24 cellular contexts compared by ENCODE assay signal in the genomic region with DNA sequence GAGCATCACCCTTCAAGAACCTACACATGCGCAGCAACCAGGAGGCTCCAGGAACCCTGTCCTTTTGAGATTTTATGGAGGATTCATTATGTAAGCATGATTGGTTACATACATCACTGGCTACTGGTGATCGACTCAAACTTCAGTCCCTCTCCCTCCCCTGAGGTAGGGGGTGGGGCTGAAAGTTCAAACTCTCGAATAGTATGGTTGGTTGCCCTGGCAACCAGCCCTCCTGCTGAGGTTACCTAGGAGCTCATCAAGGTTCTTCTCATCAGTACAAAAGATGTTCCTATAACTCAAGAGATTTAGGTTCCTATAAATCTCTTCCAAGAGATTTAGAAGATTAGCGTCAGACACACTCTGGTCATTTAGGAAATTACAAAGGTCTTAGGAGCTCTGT. TPM values are rescaled to one million over a fixed set of nuclear protein-coding genes. Genes with fewer than 3 reads are reported as not detected.
DNase-seq lines count a peak whose midpoint lies in the region; ATAC-seq and TF ChIP-seq lines count a peak whose summit lies in the region.
"Had no signal": no experiment of that assay in that cellular context is flagged by ENCODE, and none has a peak within 500 bp of the region (broad histone marks: within the 10 kb centered on the region; RNA-seq: fewer than 3 reads in every experiment).

No MANE protein-coding gene starts in this region.

- peak overlapping the region; percentile 19 for H3K4me3 ChIP-seq in DOHH2 (ENCODE audit: low read length)
- H3K4me3 ChIP-seq in WERI-Rb-1 (ENCODE audit: low read depth, low read length), result no peak overlapping the region
- H3K4me3 ChIP-seq: HAP-1, MG63 had no signal

- H3K4me1 ChIP-seq in DOHH2 (ENCODE audit: control insufficient read depth, low read length), result peaks cover 22% of the 10 kb centered on the region
- H3K4me1 ChIP-seq: Caco-2, HAP-1 had no signal

- H3K9me3 ChIP-seq in DOHH2 (ENCODE audit: control insufficient read depth, insufficient read depth, low read length) (peaks cover 18% of the 10 kb centered on the region; the same call in 1 of the 2 replicates), WERI-Rb-1 (ENCODE audit: severe bottlenecking) (peaks cover 13% of the 10 kb centered on the region)
- H3K9me3 ChIP-seq: Caco-2, HAP-1, MG63, SK-N-SH had no signal

- H3K9me2 ChIP-seq in DOHH2 (replicated peaks; ENCODE audit: control insufficient read depth, low read length), result no peaks in the 10 kb centered on the region
- H3K9me2 ChIP-seq: SK-N-SH had no signal

- H3K27ac ChIP-seq in DOHH2 (ENCODE audit: low read depth, low read length) (no peak overlapping the region), WERI-Rb-1 (no peak overlapping the region)
- H3K27ac ChIP-seq: C4-2B had no signal

- H4K20me1 ChIP-seq in DOHH2 (ENCODE audit: control insufficient read depth, insufficient read depth, low read depth, low read length), result no peaks in the 10 kb centered on the region

- H3K27me3 ChIP-seq in DOHH2 (ENCODE audit: control insufficient read depth, low read length) (no peaks in the 10 kb centered on the region), WERI-Rb-1 (ENCODE audit: insufficient read depth, low read depth, severe bottlenecking) (no peaks in the 10 kb centered on the region)
- H3K27me3 ChIP-seq: MG63 had no signal

- intact Hi-C loops in sciatic nerve (cut with DNase I), result no loop called here

- H3F3A ChIP-seq in DOHH2 (ENCODE audit: control insufficient read depth, insufficient read depth), result no peaks in the 10 kb centered on the region

- TF ChIP-seq CTCF in DOHH2 (IDR thresholded peaks at IDR 0.05; ENCODE audit: low read depth, low read length, poor library complexity, severe bottlenecking), result no peak
- TF ChIP-seq CTCF in WERI-Rb-1 (IDR thresholded peaks at IDR 0.05; ENCODE audit: low read depth, low read length), result no peak

- H3K4me2 ChIP-seq in DOHH2 (ENCODE audit: low read length), result 0 out of 2 replicates have a peak overlapping the region, but pooled peaks have one; percentile 6
- H3K4me2 ChIP-seq: SK-N-SH had no signal

- peak; percentile 54 for DNase-seq in ELF-1 (ENCODE audit: low read depth, low spot score)
- DNase-seq in WERI-Rb-1, result peak; percentile 94
- peak; percentile 68 for DNase-seq in iPS-NIHi7 (ENCODE audit: extremely low spot score)
- no peak for DNase-seq in midbrain (lab: John Stamatoyannopoulos, UW)
- DNase-seq in sciatic nerve (ENCODE audit: low spot score), result no peak
- DNase-seq: Caco-2; CD8-positive, alpha-beta T cell; DMS79 treated with DMSO at 0.1 percent for 48 hours; HFFc6; KG1; MG63; NCI-H1105 treated with DMSO at 0.1 percent for 48 hours; NCI-H146; NCI-H1930; NCI-H2107; NCI-H446 treated with DMSO at 0.1 percent for 48 hours; NCI-H526; PC-3; SK-N-SH had no signal

- H3K36me3 ChIP-seq in DOHH2 (ENCODE audit: control insufficient read depth, low read length) (0 out of 2 replicates have a peak, but pooled peaks cover 3% of the 10 kb centered on the region), WERI-Rb-1 (no peaks in the 10 kb centered on the region)
- H3K36me3 ChIP-seq: HAP-1, MG63 had no signal

- ATAC-seq in sciatic nerve (no peak), GM21423 (IDR thresholded peaks at IDR 0.05; ENCODE audit: unreplicated experiment) (no peak)
- ATAC-seq: CD8-positive, alpha-beta T cell; PC-3 had no signal

- H3K79me2 ChIP-seq in DOHH2 (ENCODE audit: control insufficient read depth, low read length), result no peaks in the 10 kb centered on the region

RNA-seq across cellular contexts. Expression of a gene that starts 21.9 kb away (rescaled TPM):
- 17.3 TPM for total RNA-seq in sciatic nerve

RNA-seq across cellular contexts. Expression of a gene that starts 48.9 kb away (rescaled TPM):
- total RNA-seq in sciatic nerve, result 5.4 TPM

RNA-seq across cellular contexts. Expression of a gene that starts 55.9 kb away (rescaled TPM):
- 2.9 TPM for total RNA-seq in sciatic nerve
- total RNA-seq: A673; Caco-2; CD8-positive, alpha-beta T cell; HFFc6; PC-3 had no signal

Comparison
In these comparisons a context has a peak if more than half of its experiments do, and no peak if none do; other contexts are left out.
1. DNase-seq: peak in ELF-1 (single experiment), WERI-Rb-1 (single experiment) and iPS-NIHi7 (single experiment); none in midbrain (single experiment) and sciatic nerve (single experiment).